In the genomic region with DNA sequence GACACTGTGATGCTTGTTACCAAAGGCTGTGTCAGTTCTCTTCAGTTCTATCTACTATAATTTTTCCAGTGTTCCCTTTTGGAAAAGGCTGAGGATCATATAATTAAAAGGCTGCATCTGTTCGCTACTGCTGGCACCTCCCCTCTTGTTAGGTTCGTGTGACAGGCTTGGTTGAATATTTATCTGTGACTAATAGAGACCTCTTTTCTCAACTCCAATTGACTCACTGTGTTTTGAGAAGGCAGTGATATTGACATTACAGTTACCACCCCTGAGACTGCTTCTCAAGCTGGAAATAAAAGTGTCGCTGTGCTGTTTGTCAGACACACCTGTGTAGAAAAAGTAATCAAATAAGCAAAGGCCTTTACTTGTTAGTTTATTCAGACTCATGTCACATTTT, we compare ENCODE assay signal across 20 cellular contexts.
DNase-seq lines count a peak whose midpoint lies in the region; TF ChIP-seq lines count a peak whose summit lies in the region.
"Had no signal": no experiment of that assay in that cellular context is flagged by ENCODE, and none has a peak within 500 bp of the region (broad histone marks: within the 10 kb centered on the region; RNA-seq: fewer than 3 reads in every experiment).

No MANE protein-coding gene starts in this region.

- intact Hi-C loops in adrenal gland (cut with DNase I): no loop called here

- no peaks in the 10 kb centered on the region for H3K9me3 ChIP-seq in adrenal gland (replicated peaks in 1 of 3)
- H3K9me3 ChIP-seq: ovary, SK-N-SH had no signal

- 54 to 74% (median 70%) methylated on average over 3 of the region's 3 CpGs for WGBS in adrenal gland, 4 donors

- no peaks in the 10 kb centered on the region for H3K4me1 ChIP-seq in adrenal gland (replicated peaks in 1 of 2)

- in situ Hi-C loops in brain microvascular endothelial cell (cut with HindIII; ENCODE audit: low pct_ligation_motif_present, low sequenced_read_pairs): no loop called here

- H3K27me3 ChIP-seq in adrenal gland (no peaks in the 10 kb centered on the region), brain microvascular endothelial cell (replicated peaks) (no peaks in the 10 kb centered on the region)
- H3K27me3 ChIP-seq: ovary had no signal

- H3K4me3 ChIP-seq in epithelial cell of esophagus (ENCODE audit: low read length) (no peak overlapping the region), adrenal gland (no peak overlapping the region), brain microvascular endothelial cell (ENCODE audit: low read depth, low read length) (no peak overlapping the region)
- H3K4me3 ChIP-seq: coronary artery, ovary, PC-9 had no signal

- TF ChIP-seq CTCF in epithelial cell of esophagus (IDR thresholded peaks at IDR 0.05; ENCODE audit: insufficient read depth, low read depth, low read length, missing control alignments) (no peak), adrenal gland (IDR thresholded peaks at IDR 0.05) (no peak), brain microvascular endothelial cell (IDR thresholded peaks at IDR 0.05; ENCODE audit: low read depth, low read length, missing control alignments) (no peak)

- H3K36me3 ChIP-seq in adrenal gland (replicated peaks in 1 of 2) (no peaks in the 10 kb centered on the region), brain microvascular endothelial cell (replicated peaks) (no peaks in the 10 kb centered on the region)
- H3K36me3 ChIP-seq: ovary had no signal

- H3K27ac ChIP-seq in adrenal gland (no peak overlapping the region), brain microvascular endothelial cell (no peak overlapping the region)
- H3K27ac ChIP-seq: coronary artery, ovary, PC-9 had no signal

- peak; percentile 36 for DNase-seq in NCI-H82 (lab: John Stamatoyannopoulos, UW)
- DNase-seq in NCI-H82 treated with DMSO at 0.1 percent for 48 hours (lab: John Stamatoyannopoulos, UW; ENCODE audit: unreplicated experiment): no peak
- peak; percentile 88 for DNase-seq in NCI-H69 (lab: John Stamatoyannopoulos, UW)
- DNase-seq in epithelial cell of esophagus (ENCODE audit: low read depth): peak; percentile 34
- DNase-seq in adrenal gland: no peak
- DNase-seq in brain microvascular endothelial cell: no peak
- DNase-seq in NCI-H1930 (lab: John Stamatoyannopoulos, UW): no peak
- no peak for DNase-seq in SIG-M5 treated with dmso at 0.1 percent for 504 hours (lab: John Stamatoyannopoulos, UW; ENCODE audit: unreplicated experiment)
- DNase-seq: activated naive CD4-positive, alpha-beta T cell; aorta; CD8-positive, alpha-beta T cell; foreskin melanocyte; IMR-90; MM.1S; NCI-H446; ovary; PC-9; SK-N-SH; T1000 had no signal

- TF ChIP-seq POLR2A in adrenal gland (IDR thresholded peaks at IDR 0.05): no peak

Comparison
In these comparisons a context has a peak if more than half of its experiments do, and no peak if none do; other contexts are left out.
1. DNase-seq: peak in NCI-H82 (single experiment), NCI-H69 (single experiment) and epithelial cell of esophagus (single experiment); none in NCI-H82 treated with DMSO at 0.1 percent for 48 hours (single experiment), adrenal gland (0 of 7), brain microvascular endothelial cell (single experiment), NCI-H1930 (0 of 2) and SIG-M5 treated with dmso at 0.1 percent for 504 hours (single experiment).